Comparison of ENCODE assay signal across 8 cellular contexts in the genomic region with DNA sequence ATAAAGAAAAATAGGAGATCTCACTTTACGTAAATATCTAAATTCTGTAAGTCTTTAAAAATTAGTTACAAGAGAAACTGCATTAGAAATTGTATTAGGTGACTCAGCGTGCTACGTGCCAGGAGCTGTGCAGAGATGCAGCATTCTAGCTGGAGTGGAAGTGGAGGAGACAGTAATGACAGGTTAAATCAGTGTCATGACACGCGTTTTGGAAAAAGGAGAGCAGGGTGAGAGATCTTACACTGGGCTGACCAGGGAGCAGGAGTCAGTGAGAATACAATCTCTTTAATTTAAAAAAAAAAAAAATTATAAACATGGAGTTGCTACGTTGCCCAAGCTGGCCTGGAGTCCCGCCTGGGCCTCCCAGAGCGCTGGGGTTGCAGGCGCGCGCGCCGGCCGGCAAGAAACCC. TPM values are rescaled to one million over a fixed set of nuclear protein-coding genes. Genes with fewer than 3 reads are reported as not detected.
DNase-seq lines count a peak whose midpoint lies in the region; ATAC-seq and TF ChIP-seq lines count a peak whose summit lies in the region.

No MANE protein-coding gene starts in this region.

- POLR2A ChIA-PET in OCI-LY7 (lab: Charles Lee), result interaction anchor here (1.1 to 1.5 kb wide), 4 partner anchors 8 to 251 kb away, joined by 3 to 10 read pairs (median 4); no protein-coding TSS in a partner anchor

- peak overlapping the region; percentile 89 for H3K4me3 ChIP-seq in CD4-positive, CD25-positive, alpha-beta regulatory T cell (ENCODE audit: low read depth, low read length)
- H3K4me3 ChIP-seq in OCI-LY7 (ENCODE audit: low read depth, low read length, poor library complexity, severe bottlenecking), result peak overlapping the region; percentile 84
- peak overlapping the region; percentile 54 to 98 (median 76) for H3K4me3 ChIP-seq in dorsolateral prefrontal cortex
- H3K4me3 ChIP-seq in mucosa of rectum (ENCODE audit: low read length in 2 of 2), result peak overlapping the region; percentile 73 to 87

- H3K4me1 ChIP-seq in CD4-positive, CD25-positive, alpha-beta regulatory T cell (ENCODE audit: control insufficient read depth, insufficient read depth, low read length, poor library complexity, severe bottlenecking), result peaks cover 19% of the 10 kb centered on the region
- peaks cover 23% of the 10 kb centered on the region for H3K4me1 ChIP-seq in OCI-LY7 (ENCODE audit: insufficient read depth, low read length, poor library complexity, severe bottlenecking)
- H3K4me1 ChIP-seq in mucosa of rectum (ENCODE audit: control insufficient read depth in 2 of 2, insufficient read depth in 2 of 2, low read length in 2 of 2), result peaks cover 3 to 7% of the 10 kb centered on the region in 2 donors

- H3K27ac ChIP-seq in CD4-positive, CD25-positive, alpha-beta regulatory T cell (ENCODE audit: insufficient read depth, low read length, poor library complexity, severe bottlenecking), result peak overlapping the region; percentile 61
- H3K27ac ChIP-seq in OCI-LY7 (ENCODE audit: low read depth, low read length, poor library complexity, severe bottlenecking) (peak overlapping the region; percentile 51), dorsolateral prefrontal cortex (peak overlapping the region in 53 of 59 donors; percentile 25 to 94 (median 81)), mucosa of rectum (ENCODE audit: low read depth in 2 of 2, low read length in 2 of 2) (peak overlapping the region; percentile 72 to 81)

- DNase-seq in CD4-positive, CD25-positive, alpha-beta regulatory T cell, result no peak
- no peak for DNase-seq in OCI-LY7 (ENCODE audit: low spot score)
- peak in 1 of 10 donors; percentile 36 for DNase-seq in dorsolateral prefrontal cortex
- DNase-seq in 8988T, result no peak
- DNase-seq in activated CD8-positive, alpha-beta memory T cell treated with anti-CD3 and anti-CD28 coated beads for 24 hours, result no peak

- H3K9me3 ChIP-seq in CD4-positive, CD25-positive, alpha-beta regulatory T cell (ENCODE audit: control insufficient read depth in 2 of 2, low read length in 2 of 2), result no peaks in the 10 kb centered on the region
- no peaks in the 10 kb centered on the region for H3K9me3 ChIP-seq in OCI-LY7 (ENCODE audit: low read length)
- no peaks in the 10 kb centered on the region for H3K9me3 ChIP-seq in mucosa of rectum (ENCODE audit: control insufficient read depth in 2 of 2, low read length in 2 of 2)

- no peaks in the 10 kb centered on the region for H3K9me2 ChIP-seq in OCI-LY7 (ENCODE audit: insufficient read depth, low read length)

- no peaks in the 10 kb centered on the region for H3K27me3 ChIP-seq in CD4-positive, CD25-positive, alpha-beta regulatory T cell (ENCODE audit: control insufficient read depth, insufficient read depth, low read length)
- H3K27me3 ChIP-seq in dorsolateral prefrontal cortex (no peaks in the 10 kb centered on the region), mucosa of rectum (ENCODE audit: control insufficient read depth in 2 of 2, insufficient read depth in 2 of 2, low read length in 2 of 2) (no peaks in the 10 kb centered on the region)

- H3K9ac ChIP-seq in mucosa of rectum (ENCODE audit: low read depth in 1 of 2, low read length in 2 of 2), result peak overlapping the region; percentile 63 to 80

- ATAC-seq in CD4-positive, CD25-positive, alpha-beta regulatory T cell (ENCODE audit: low read depth in 2 of 2), result no peak
- ATAC-seq in GM18861 (IDR thresholded peaks at IDR 0.05; ENCODE audit: unreplicated experiment) (peak; percentile 10), HG03097 (IDR thresholded peaks at IDR 0.05; ENCODE audit: low FRiP score, unreplicated experiment) (peak; percentile 18)

- H3K36me3 ChIP-seq in CD4-positive, CD25-positive, alpha-beta regulatory T cell (ENCODE audit: control insufficient read depth, insufficient read depth, low read length), result peaks cover 14% of the 10 kb centered on the region
- peaks cover 35% of the 10 kb centered on the region for H3K36me3 ChIP-seq in OCI-LY7 (ENCODE audit: insufficient read depth, low read length)
- H3K36me3 ChIP-seq in mucosa of rectum (ENCODE audit: control insufficient read depth in 2 of 2, insufficient read depth in 2 of 2, low read length in 2 of 2), result peaks cover 3 to 10% of the 10 kb centered on the region in 2 donors

- peak overlapping the region; percentile 91 to 98 (median 94) for H3K4me3 Mint-ChIP-seq in CD4-positive, CD25-positive, alpha-beta regulatory T cell

- no TSS peak for BruUV-seq in OCI-LY7 (replicated peaks; lab: Mats Ljungman, UMichigan)

- peaks cover 0 to 2% (median 0%) of the 10 kb centered on the region in 7 donors for H3K9me3 Mint-ChIP-seq in CD4-positive, CD25-positive, alpha-beta regulatory T cell

- CTCF ChIA-PET in OCI-LY7 (lab: Charles Lee; ENCODE audit: unreplicated experiment), result interaction anchor here (0.8 kb wide), 1 partner anchor 43 kb away, joined by 3 read pairs; no protein-coding TSS in a partner anchor

- H3K27me3 Mint-ChIP-seq in CD4-positive, CD25-positive, alpha-beta regulatory T cell, result no peaks in the 10 kb centered on the region

- no peak for TF ChIP-seq CTCF in OCI-LY7 (conservative IDR thresholded peaks at IDR 0.05; ENCODE audit: low read length)
- TF ChIP-seq CTCF in dorsolateral prefrontal cortex (IDR thresholded peaks at IDR 0.05 in 54 of 56, conservative IDR thresholded peaks at IDR 0.05 in 2 of 56; ENCODE audit: low read depth in 1 of 56, partially characterized antibody in 56 of 56), result peak in 1 of 56 donors; percentile 3

- peaks cover 21% of the 10 kb centered on the region for H3K36me3 Mint-ChIP-seq in CD4-positive, CD25-positive, alpha-beta regulatory T cell

- intact Hi-C loops in OCI-LY7 (cut with micrococcal nuclease; ENCODE audit: unreplicated experiment) (no loop called here), dorsolateral prefrontal cortex (cut with DNase I) (loop anchor here (5.0 kb wide), 3 partner anchors 56 to 434 kb away; a partner anchor contains a TSS)

- H3K4me2 ChIP-seq in OCI-LY7 (ENCODE audit: low read length), result peak overlapping the region; percentile 76

- peak overlapping the region; percentile 73; the same call in 1 of the 2 replicates for H2AFZ ChIP-seq in OCI-LY7 (ENCODE audit: low read length)

- H4K20me1 ChIP-seq in OCI-LY7 (ENCODE audit: insufficient read depth, low read length), result peaks cover 4% of the 10 kb centered on the region; the same call in 1 of the 2 replicates

- peaks cover 14 to 35% (median 21%) of the 10 kb centered on the region in 4 donors for H3K4me1 Mint-ChIP-seq in CD4-positive, CD25-positive, alpha-beta regulatory T cell

- peak overlapping the region; percentile 90 to 94 (median 93) for H3K27ac Mint-ChIP-seq in CD4-positive, CD25-positive, alpha-beta regulatory T cell

- H3K79me2 ChIP-seq in OCI-LY7 (ENCODE audit: insufficient read depth, low read depth, low read length), result peaks cover 25% of the 10 kb centered on the region

RNA-seq across cellular contexts. Expression of a gene that starts 0.6 kb away (rescaled TPM):
- total RNA-seq in CD4-positive, CD25-positive, alpha-beta regulatory T cell, result 20.2 TPM
- polyA plus RNA-seq in CD4-positive, CD25-positive, alpha-beta regulatory T cell, result 1 to 10 TPM; 5.0 to 9.3 (median 7.1) TPM
- total RNA-seq in OCI-LY7 (2014; rRNA removed; shearing (Covaris generic)), result 30.9 and 56.9 TPM in 2 replicates
- total RNA-seq in OCI-LY7 (2022), result 36.3 and 40.8 TPM in 2 replicates
- total RNA-seq in dorsolateral prefrontal cortex, result 10 to 100 TPM; 15.4 to 49.6 (median 31.7) TPM

RNA-seq across cellular contexts. Expression of a gene that starts 58.6 kb away (rescaled TPM):
- 7.6 TPM for total RNA-seq in CD4-positive, CD25-positive, alpha-beta regulatory T cell
- polyA plus RNA-seq in CD4-positive, CD25-positive, alpha-beta regulatory T cell, result 1 to 10 TPM; 1.1 to 3.1 (median 1.9) TPM
- total RNA-seq in OCI-LY7 (2014; rRNA removed; shearing (Covaris generic)), result 0.98 and 3.6 TPM in 2 replicates
- total RNA-seq in OCI-LY7 (2022) (0.87 and 1.3 TPM in 2 replicates), dorsolateral prefrontal cortex (100 to 1,000 TPM in 18 of 120 experiments, 10 to 100 TPM in 102; 46.3 to 138 (median 84.8) TPM)

Comparison
In these comparisons a context has a peak if more than half of its experiments do, and no peak if none do; other contexts are left out.
1. ATAC-seq: peak in GM18861 (single experiment) and HG03097 (single experiment); none in CD4-positive, CD25-positive, alpha-beta regulatory T cell (0 of 2).
2. Peak in every context shown above with its lines, with median percentiles within 50 percentile points of each other: H3K27ac ChIP-seq and H3K4me3 ChIP-seq.